In genomic region chr1:60170709-60171108, GRCh38 we compare ENCODE assay signal across 1 cellular context.
TF ChIP-seq lines count a peak whose summit lies in the region.

No MANE protein-coding gene starts in this region.

TF ChIP-seq in HEK293T, 16 proteins besides CTCF, POLR2A, EP300 and RAD21 (continued from another document):
- TF ChIP-seq PKNOX1 (IDR thresholded peaks at IDR 0.05) (no peak), BHLHE40 (IDR thresholded peaks at IDR 0.05; ENCODE audit: borderline replicate concordance) (no peak), HDGF (IDR thresholded peaks at IDR 0.05; ENCODE audit: borderline replicate concordance) (no peak), ZNF384 (IDR thresholded peaks at IDR 0.05) (no peak), LEF1 (IDR thresholded peaks at IDR 0.05; ENCODE audit: borderline replicate concordance) (no peak), NFRKB (IDR thresholded peaks at IDR 0.05) (no peak), FOXA1 (IDR thresholded peaks at IDR 0.05) (no peak), L3MBTL2 (conservative IDR thresholded peaks at IDR 0.05) (no peak)
